In the genomic region with DNA sequence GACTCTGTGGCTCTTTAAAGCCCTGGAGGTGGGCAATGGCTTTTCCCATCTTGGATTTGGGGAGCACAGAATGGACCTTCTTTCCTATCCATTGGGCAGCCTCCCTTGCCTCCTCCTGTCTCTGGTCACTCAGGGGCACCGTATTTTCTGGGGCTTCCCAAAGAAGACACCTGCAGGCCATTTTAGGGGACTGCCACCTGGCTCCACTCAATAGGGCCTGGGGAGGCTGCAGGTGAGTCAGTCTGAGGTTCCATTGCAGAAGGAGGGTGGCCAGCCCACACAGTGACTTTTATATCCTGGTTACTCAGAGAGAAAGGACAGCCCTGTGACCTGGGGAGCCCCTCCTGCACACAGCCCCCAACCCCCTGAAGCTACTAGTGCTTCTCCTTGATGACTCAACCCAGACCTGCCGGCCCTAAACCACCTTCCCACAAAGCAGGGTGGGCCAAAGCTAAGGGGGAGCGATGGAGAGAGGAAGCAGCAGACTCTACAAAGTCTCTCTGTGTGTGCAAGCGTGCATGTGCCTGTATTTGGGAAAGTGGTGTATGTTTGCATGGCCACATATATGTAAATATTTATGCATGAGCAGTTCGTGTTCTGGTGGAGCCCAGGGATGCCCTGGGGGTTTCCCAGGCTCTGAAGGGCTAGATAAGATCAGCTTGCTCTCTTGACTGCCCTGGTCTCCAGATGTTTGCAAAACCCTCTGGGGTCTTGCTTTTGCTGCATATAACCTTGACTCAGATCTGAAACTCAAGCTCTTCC, we compare ENCODE assay signal across 8 cellular contexts. TPM values are rescaled to one million over a fixed set of nuclear protein-coding genes. Genes with fewer than 3 reads are reported as not detected.
DNase-seq lines count a peak whose midpoint lies in the region; ATAC-seq and TF ChIP-seq lines count a peak whose summit lies in the region.

No MANE protein-coding gene starts in this region.

- no peak overlapping the region for H3K4me3 Mint-ChIP-seq in CD4-positive, CD25-positive, alpha-beta regulatory T cell
- H3K4me3 Mint-ChIP-seq in activated CD8-positive, alpha-beta T cell treated with anti-CD3 and anti-CD28 coated beads, Interleukin-2, amount 10 ng/mL, durations not matched to agents 7 days and 5 days: no peak overlapping the region
- H3K4me3 Mint-ChIP-seq in natural killer cell: no peak overlapping the region

- CTCF ChIA-PET in activated CD8-positive, alpha-beta T cell treated with anti-CD3 and anti-CD28 coated beads, Interleukin-2, amount 10 ng/mL, durations not matched to agents 7 days and 5 days (lab: Charles Lee): interaction anchor here (1.4 to 1.6 kb wide), 2 partner anchors 40 to 42 kb away, joined by 3 to 10 read pairs; no protein-coding TSS in a partner anchor

- no peaks in the 10 kb centered on the region for H3K27me3 Mint-ChIP-seq in CD4-positive, CD25-positive, alpha-beta regulatory T cell
- H3K27me3 Mint-ChIP-seq in activated CD8-positive, alpha-beta T cell treated with anti-CD3 and anti-CD28 coated beads, Interleukin-2, amount 10 ng/mL, durations not matched to agents 7 days and 5 days (ENCODE audit: low read depth): no peaks in the 10 kb centered on the region
- H3K27me3 Mint-ChIP-seq in natural killer cell (ENCODE audit: low read depth in 2 of 2): peaks cover 0 to 6% of the 10 kb centered on the region in 2 donors

- H3K9me3 ChIP-seq in CD4-positive, CD25-positive, alpha-beta regulatory T cell (ENCODE audit: control insufficient read depth in 2 of 2, low read length in 2 of 2): no peaks in the 10 kb centered on the region

- POLR2A ChIA-PET in activated CD8-positive, alpha-beta T cell treated with anti-CD3 and anti-CD28 coated beads, Interleukin-2, amount 10 ng/mL, durations not matched to agents 7 days and 5 days (lab: Charles Lee): interaction anchor here (0.5 to 0.8 kb wide), 2 partner anchors 30 to 446 kb away, joined by 3 read pairs; no protein-coding TSS in a partner anchor

- no peaks in the 10 kb centered on the region for H3K36me3 Mint-ChIP-seq in CD4-positive, CD25-positive, alpha-beta regulatory T cell
- H3K36me3 Mint-ChIP-seq in activated CD8-positive, alpha-beta T cell treated with anti-CD3 and anti-CD28 coated beads, Interleukin-2, amount 10 ng/mL, durations not matched to agents 7 days and 5 days (ENCODE audit: low read depth): no peaks in the 10 kb centered on the region
- no peaks in the 10 kb centered on the region for H3K36me3 Mint-ChIP-seq in natural killer cell

- H3K9me3 Mint-ChIP-seq in CD4-positive, CD25-positive, alpha-beta regulatory T cell: no peaks in the 10 kb centered on the region
- no peaks in the 10 kb centered on the region for H3K9me3 Mint-ChIP-seq in activated CD8-positive, alpha-beta T cell treated with anti-CD3 and anti-CD28 coated beads, Interleukin-2, amount 10 ng/mL, durations not matched to agents 7 days and 5 days (ENCODE audit: insufficient read depth)
- H3K9me3 Mint-ChIP-seq in natural killer cell: no peaks in the 10 kb centered on the region

- H3K36me3 ChIP-seq in CD4-positive, CD25-positive, alpha-beta regulatory T cell (ENCODE audit: control insufficient read depth, insufficient read depth, low read length): no peaks in the 10 kb centered on the region

- H3K27ac ChIP-seq in CD4-positive, CD25-positive, alpha-beta regulatory T cell (ENCODE audit: insufficient read depth, low read length, poor library complexity, severe bottlenecking): no peak overlapping the region

- intact Hi-C loops in natural killer cell (cut with micrococcal nuclease): no loop called here

- H3K4me1 Mint-ChIP-seq in CD4-positive, CD25-positive, alpha-beta regulatory T cell: peaks cover 0 to 7% (median under 1%) of the 10 kb centered on the region in 4 donors
- peaks cover 20% of the 10 kb centered on the region for H3K4me1 Mint-ChIP-seq in activated CD8-positive, alpha-beta T cell treated with anti-CD3 and anti-CD28 coated beads, Interleukin-2, amount 10 ng/mL, durations not matched to agents 7 days and 5 days (ENCODE audit: low read depth)
- no peaks in the 10 kb centered on the region for H3K4me1 Mint-ChIP-seq in natural killer cell

- no peaks in the 10 kb centered on the region for H3K4me1 ChIP-seq in CD4-positive, CD25-positive, alpha-beta regulatory T cell (ENCODE audit: control insufficient read depth, insufficient read depth, low read length, poor library complexity, severe bottlenecking)

- peak in 1 of 3 donors; percentile 7 for DNase-seq in CD4-positive, CD25-positive, alpha-beta regulatory T cell
- peak; percentile 37 for DNase-seq in activated CD8-positive, alpha-beta T cell treated with anti-CD3 and anti-CD28 coated beads, Interleukin-2, amount 10 ng/mL, durations not matched to agents 7 days and 5 days
- DNase-seq in natural killer cell (no peak), cerebellum (ENCODE audit: low spot score) (no peak), medulla oblongata (ENCODE audit: extremely low spot score) (no peak), occipital lobe (lab: John Stamatoyannopoulos, UW) (no peak)

- H3K27ac Mint-ChIP-seq in CD4-positive, CD25-positive, alpha-beta regulatory T cell: no peak overlapping the region
- no peak overlapping the region for H3K27ac Mint-ChIP-seq in activated CD8-positive, alpha-beta T cell treated with anti-CD3 and anti-CD28 coated beads, Interleukin-2, amount 10 ng/mL, durations not matched to agents 7 days and 5 days
- H3K27ac Mint-ChIP-seq in natural killer cell: no peak overlapping the region

- no peak overlapping the region for H3K4me3 ChIP-seq in CD4-positive, CD25-positive, alpha-beta regulatory T cell (ENCODE audit: low read depth, low read length)

- H3K27me3 ChIP-seq in CD4-positive, CD25-positive, alpha-beta regulatory T cell (ENCODE audit: control insufficient read depth, insufficient read depth, low read length): no peaks in the 10 kb centered on the region

- ATAC-seq in CD4-positive, CD25-positive, alpha-beta regulatory T cell (ENCODE audit: low read depth in 2 of 2): peak; percentile 46 to 61
- ATAC-seq in GM18909 (IDR thresholded peaks at IDR 0.05; ENCODE audit: poor library complexity, unreplicated experiment) (peak; percentile 75), HG03064 (IDR thresholded peaks at IDR 0.05; ENCODE audit: low read depth, unreplicated experiment) (peak; percentile 51), natural killer cell (peak in 2 of 3 donors; percentile 24 to 31)
- ATAC-seq in activated CD8-positive, alpha-beta T cell treated with anti-CD3 and anti-CD28 coated beads, Interleukin-2, amount 10 ng/mL, durations not matched to agents 7 days and 5 days: peak; percentile 37

- TF ChIP-seq CTCF in natural killer cell (IDR thresholded peaks at IDR 0.05): no peak

RNA-seq across cellular contexts. Expression of gene CX3CL1, which starts 5.0 kb away (rescaled TPM):
- 0.15 TPM for total RNA-seq in CD4-positive, CD25-positive, alpha-beta regulatory T cell
- polyA plus RNA-seq in CD4-positive, CD25-positive, alpha-beta regulatory T cell: not detected
- not detected for total RNA-seq in activated CD8-positive, alpha-beta T cell treated with anti-CD3 and anti-CD28 coated beads, Interleukin-2, amount 10 ng/mL, durations not matched to agents 7 days and 5 days
- total RNA-seq in natural killer cell (not detected), cerebellum (4.4 TPM), occipital lobe (2.5 TPM)

RNA-seq across cellular contexts. Expression of gene CCL22, which starts 18.7 kb away (rescaled TPM):
- not detected for total RNA-seq in CD4-positive, CD25-positive, alpha-beta regulatory T cell
- not detected for polyA plus RNA-seq in CD4-positive, CD25-positive, alpha-beta regulatory T cell
- total RNA-seq in activated CD8-positive, alpha-beta T cell treated with anti-CD3 and anti-CD28 coated beads, Interleukin-2, amount 10 ng/mL, durations not matched to agents 7 days and 5 days: under 1 TPM; 0.97 to 0.99 TPM
- total RNA-seq in natural killer cell (under 1 TPM in 1 of 3 donors, not detected in 2; 0.14 TPM), cerebellum (not detected), occipital lobe (not detected)

RNA-seq across cellular contexts. Expression of gene CCL17, which starts 27.3 kb away (rescaled TPM):
- total RNA-seq in CD4-positive, CD25-positive, alpha-beta regulatory T cell: not detected
- not detected for polyA plus RNA-seq in CD4-positive, CD25-positive, alpha-beta regulatory T cell
- total RNA-seq in activated CD8-positive, alpha-beta T cell treated with anti-CD3 and anti-CD28 coated beads, Interleukin-2, amount 10 ng/mL, durations not matched to agents 7 days and 5 days: under 1 TPM in 1 of 2 experiments, not detected in 1; 0.50 TPM
- total RNA-seq in natural killer cell (not detected), cerebellum (not detected), occipital lobe (not detected)
